Comparison of ENCODE assay signal across 8 cellular contexts in the genomic region with DNA sequence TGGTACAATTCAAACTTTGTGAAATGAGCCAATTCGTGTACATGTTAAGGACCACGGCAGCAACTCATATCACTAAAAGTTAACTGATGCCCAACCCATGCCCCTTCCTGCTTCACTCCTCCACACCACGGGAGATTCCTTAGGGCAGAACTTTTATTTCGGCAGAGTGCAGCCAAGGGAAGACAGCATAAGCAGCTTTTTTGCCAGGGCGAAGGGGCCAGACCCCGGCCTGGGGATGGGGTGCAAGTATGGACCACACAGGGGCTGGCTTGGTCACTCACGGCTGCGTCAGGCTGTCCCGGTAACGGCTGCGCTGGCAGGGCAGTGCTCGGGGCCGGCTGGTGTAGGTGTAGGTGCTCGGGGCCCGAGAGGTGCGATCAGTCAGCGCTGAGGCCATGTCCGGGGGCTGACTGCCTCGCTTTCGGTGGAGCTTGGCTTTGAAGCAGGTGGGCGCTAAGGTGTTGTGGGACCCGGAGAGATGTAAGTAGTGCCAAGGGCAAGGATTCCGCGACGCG. TPM values are rescaled to one million over a fixed set of nuclear protein-coding genes. Genes with fewer than 3 reads are reported as not detected.
DNase-seq lines count a peak whose midpoint lies in the region; ATAC-seq and TF ChIP-seq lines count a peak whose summit lies in the region.

No MANE protein-coding gene starts in this region.

- peak overlapping the region; percentile 58 for H3K4me3 ChIP-seq in SJSA1
- peak overlapping the region; percentile 74 to 82 (median 76) for H3K4me3 ChIP-seq in esophagus muscularis mucosa
- peak overlapping the region; percentile 86 to 92 for H3K4me3 ChIP-seq in neuronal stem cell (ENCODE audit: low read length in 2 of 2)

- peak overlapping the region; percentile 97 for H2AFZ ChIP-seq in neuronal stem cell (ENCODE audit: low read length)

- H3K27me3 ChIP-seq in SJSA1 (replicated peaks), result no peaks in the 10 kb centered on the region
- H3K27me3 ChIP-seq in esophagus muscularis mucosa, result no peaks in the 10 kb centered on the region
- no peaks in the 10 kb centered on the region for H3K27me3 ChIP-seq in neuronal stem cell (ENCODE audit: control insufficient read depth in 3 of 3, insufficient read depth in 3 of 3, low read depth in 1 of 3, low read length in 3 of 3)

- no peak overlapping the region for H4K91ac ChIP-seq in neuronal stem cell (ENCODE audit: low read depth, low read length, poor library complexity)

- TF ChIP-seq POLR2A in esophagus muscularis mucosa (IDR thresholded peaks at IDR 0.05; ENCODE audit: low read depth), result no peak

- H2BK15ac ChIP-seq in neuronal stem cell (ENCODE audit: low read length), result no peak overlapping the region

- H3K9me3 ChIP-seq in SJSA1 (replicated peaks) (no peaks in the 10 kb centered on the region), esophagus muscularis mucosa (no peaks in the 10 kb centered on the region), neuronal stem cell (replicated peaks in 1 of 2; ENCODE audit: control insufficient read depth in 2 of 2, insufficient read depth in 1 of 2, low read depth in 1 of 2, low read length in 2 of 2) (peaks cover 0 to 3% of the 10 kb centered on the region in 2 donors)

- peak overlapping the region; percentile 93 for H3K9ac ChIP-seq in neuronal stem cell (ENCODE audit: low read depth, low read length, poor library complexity)

- H3K23ac ChIP-seq in neuronal stem cell (ENCODE audit: low read depth, low read length, poor library complexity), result peak overlapping the region; percentile 96

- H3K14ac ChIP-seq in neuronal stem cell (ENCODE audit: low read length), result no peak overlapping the region

- H3K18ac ChIP-seq in neuronal stem cell (ENCODE audit: low read length), result peak overlapping the region; percentile 65

- peak; percentile 11 for DNase-seq in activated CD4-positive, alpha-beta T cell treated with anti-CD3 and anti-CD28 coated beads for 1 hour
- no peak for DNase-seq in activated CD4-positive, alpha-beta T cell treated with anti-CD3 and anti-CD28 coated beads, Interleukin-2, amount 50 U/mL, for 1 hour
- DNase-seq in SJSA1 (ENCODE audit: low read depth in 1 of 2, low spot score in 2 of 2) (no peak), esophagus muscularis mucosa (ENCODE audit: extremely low spot score) (no peak), neuronal stem cell (ENCODE audit: low spot score) (no peak), NCI-H345 treated with DMSO at 0.1 percent for 48 hours (lab: John Stamatoyannopoulos, UW; ENCODE audit: unreplicated experiment) (no peak), SIG-M5 treated with dmso at 0.1 percent for 504 hours (lab: John Stamatoyannopoulos, UW; ENCODE audit: unreplicated experiment) (no peak)

- peak overlapping the region; percentile 76; the same call in 1 of the 2 replicates for H3K27ac ChIP-seq in SJSA1
- peak overlapping the region; percentile 79 to 91 (median 84) for H3K27ac ChIP-seq in esophagus muscularis mucosa (replicated peaks in 1 of 4)
- no peak overlapping the region for H3K27ac ChIP-seq in neuronal stem cell (replicated peaks; ENCODE audit: low read length)

- H4K8ac ChIP-seq in neuronal stem cell (ENCODE audit: low read depth, low read length), result no peak overlapping the region

- peak overlapping the region; percentile 89 for H3K4me2 ChIP-seq in neuronal stem cell (ENCODE audit: insufficient read depth, low read length, poor library complexity, severe bottlenecking)

- TF ChIP-seq CTCF in esophagus muscularis mucosa (IDR thresholded peaks at IDR 0.05), result no peak

- ATAC-seq in HG02938 (IDR thresholded peaks at IDR 0.05; ENCODE audit: unreplicated experiment), result peak; percentile 39

- TF ChIP-seq EP300 in esophagus muscularis mucosa (IDR thresholded peaks at IDR 0.05), result no peak

- peak overlapping the region; percentile 79 for H2BK5ac ChIP-seq in neuronal stem cell (ENCODE audit: low read length)

- peaks cover 35% of the 10 kb centered on the region for H3K4me1 ChIP-seq in SJSA1 (replicated peaks)
- peaks cover 5 to 20% (median 17%) of the 10 kb centered on the region in 4 donors for H3K4me1 ChIP-seq in esophagus muscularis mucosa
- peaks cover 0 to 2% of the 10 kb centered on the region in 2 donors for H3K4me1 ChIP-seq in neuronal stem cell (ENCODE audit: control insufficient read depth in 2 of 2, insufficient read depth in 1 of 2, low read depth in 1 of 2, low read length in 2 of 2)

- no peak overlapping the region for H2BK12ac ChIP-seq in neuronal stem cell (ENCODE audit: low read length)

- H2BK120ac ChIP-seq in neuronal stem cell (ENCODE audit: low read depth, low read length), result no peak overlapping the region

- H2AK5ac ChIP-seq in neuronal stem cell (ENCODE audit: low read depth, low read length), result no peak overlapping the region

- H3K36me3 ChIP-seq in SJSA1 (no peaks in the 10 kb centered on the region), esophagus muscularis mucosa (no peaks in the 10 kb centered on the region), neuronal stem cell (replicated peaks in 1 of 2; ENCODE audit: control insufficient read depth in 2 of 2, insufficient read depth in 2 of 2, low read length in 2 of 2) (no peaks in the 10 kb centered on the region)

- intact Hi-C loops in esophagus muscularis mucosa (cut with DNase I), result no loop called here

- H3K79me1 ChIP-seq in neuronal stem cell (ENCODE audit: low read depth, low read length), result no peaks in the 10 kb centered on the region

- 1% methylated on average over 17 of the region's 26 CpGs for WGBS in esophagus muscularis mucosa
- WGBS in neuronal stem cell (ENCODE audit: extremely low coverage in 2 of 2, insufficient read length in 2 of 2, insufficient replicate concordance in 1 of 2), 2 donors, result no CpG with 5 or more reads among the region's 26 CpGs

- H3K4ac ChIP-seq in neuronal stem cell (ENCODE audit: low read length), result no peak overlapping the region

RNA-seq across cellular contexts. Expression of gene RSPH3, which starts 0.8 kb away (rescaled TPM):
- total RNA-seq in SJSA1 (2014; rRNA removed; shearing (Covaris generic)), result 3.9 and 4.7 TPM in 2 replicates
- total RNA-seq in esophagus muscularis mucosa, result 10 to 100 TPM; 10.6 to 21.5 (median 18.1) TPM
- 3.8 TPM for polyA plus RNA-seq in neuronal stem cell (2013, experiment 1 of 2)
- 4.0 TPM for polyA plus RNA-seq in neuronal stem cell (2013, experiment 2 of 2)

RNA-seq across cellular contexts. Expression of gene TAGAP, which starts 45.6 kb away (rescaled TPM):
- 5.7 and 8.4 TPM in 2 replicates for total RNA-seq in SJSA1 (2014; rRNA removed; shearing (Covaris generic))
- total RNA-seq in esophagus muscularis mucosa, result 1 to 10 TPM; 1.5 to 3.0 (median 1.9) TPM
- not detected for polyA plus RNA-seq in neuronal stem cell (2013, experiment 1 of 2)
- polyA plus RNA-seq in neuronal stem cell (2013, experiment 2 of 2), result not detected
